ENCODE assay signal across 29 cellular contexts in the genomic region with DNA sequence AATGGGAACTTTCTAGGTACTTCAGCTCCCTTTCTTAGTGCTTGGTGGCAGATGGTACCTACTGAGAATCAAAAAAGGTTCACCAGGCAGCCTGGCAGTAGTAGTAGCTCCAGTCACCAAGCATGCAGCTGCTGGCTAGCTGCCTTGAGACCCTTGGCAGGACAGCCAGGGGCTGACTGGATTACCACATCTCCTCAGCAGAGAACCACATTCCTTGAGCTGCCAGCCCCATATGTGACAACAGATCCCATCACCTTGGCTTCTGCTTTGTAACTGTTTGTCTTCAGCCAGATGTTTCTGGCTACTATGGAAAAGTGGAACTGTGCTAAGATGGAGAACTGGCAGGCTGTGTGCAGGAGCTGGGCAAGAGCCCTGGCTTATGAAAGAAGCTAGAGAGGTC. TPM values are rescaled to one million over a fixed set of nuclear protein-coding genes. Genes with fewer than 3 reads are reported as not detected.
"Had no signal": no experiment of that assay in that cellular context is flagged by ENCODE, and none has a peak within 500 bp of the region (broad histone marks: within the 10 kb centered on the region; RNA-seq: fewer than 3 reads in every experiment).

No MANE protein-coding gene starts in this region.

- H3K9me2 ChIP-seq: SK-N-SH had no signal

- H3K9ac ChIP-seq: KMS-11, SK-N-SH had no signal

- H3K36me3 ChIP-seq: breast epithelium had no signal

- DNase-seq: activated CD4-positive, alpha-beta memory T cell treated with anti-CD3 and anti-CD28 coated beads for 36 hours; activated CD4-positive, alpha-beta T cell treated with anti-CD3 and anti-CD28 coated beads for 36 hours; activated CD4-positive, alpha-beta T cell treated with anti-CD3 and anti-CD28 coated beads, Interleukin-2, amount 50 U/mL, for 1 hour; activated CD8-positive, alpha-beta memory T cell treated with anti-CD3 and anti-CD28 coated beads, Interleukin-2, amount 50 U/mL, for 4 hours; activated gamma-delta T cell treated with Interleukin-2 at 50 U/mL for 16 hours; activated naive CD4-positive, alpha-beta T cell treated with anti-CD3 and anti-CD28 coated beads for 36 hours; activated T-cell treated with anti-CD3 and anti-CD28 coated beads for 4 hours; activated T-cell treated with anti-CD3 and anti-CD28 coated beads, Interleukin-2, amount 50 U/mL, for 4 hours; adrenal gland; body of pancreas; caudate nucleus; MM.1S; MV-4-11; NCI-H1092; NCI-H1436 treated with DMSO at 0.1 percent for 48 hours; NCI-H1694 treated with DMSO at 0.1 percent for 48 hours; NCI-H2029; NCI-H345; NCI-H510A; NCI-H526; NCI-H748 treated with DMSO at 0.1 percent for 48 hours; NK-92 treated with Interleukin-12 subunit alpha and Interleukin-12 subunit beta, amount 100 ng/mL, for 24 hours; SHP77 treated with DMSO at 0.1 percent for 48 hours; SK-N-SH had no signal

- ATAC-seq: activated CD4-positive, alpha-beta T cell treated with anti-CD3 and anti-CD28 coated beads for 36 hours; activated CD4-positive, CD25-positive, alpha-beta regulatory T cell treated with anti-CD3 and anti-CD28 coated beads, Interleukin-2, amount 50 U/mL, for 24 hours; activated naive CD4-positive, alpha-beta T cell treated with anti-CD3 and anti-CD28 coated beads, Interleukin-2, amount 50 U/mL, for 72 hours; activated T-cell treated with anti-CD3 and anti-CD28 coated beads, Interleukin-2, amount 50 U/mL, for 4 hours; body of pancreas had no signal

- H3K4me2 ChIP-seq: KMS-11, SK-N-SH had no signal

- H3K27me3 ChIP-seq: adrenal gland, body of pancreas, breast epithelium, SJSA1 had no signal

- H3K4me1 ChIP-seq: body of pancreas, breast epithelium, SJSA1 had no signal

- H3K9me3 ChIP-seq: adrenal gland, body of pancreas, breast epithelium, SJSA1, SK-N-SH had no signal

- H3K27ac ChIP-seq: adrenal gland, body of pancreas, breast epithelium, KMS-11, SJSA1 had no signal

- H3K4me3 ChIP-seq: adrenal gland, body of pancreas, breast epithelium, SJSA1 had no signal

RNA-seq across cellular contexts. Expression of gene CHRM4, which starts 39.6 kb away (rescaled TPM):
- total RNA-seq: activated CD4-positive, alpha-beta memory T cell treated with anti-CD3 and anti-CD28 coated beads for 36 hours; activated naive CD4-positive, alpha-beta T cell treated with anti-CD3 and anti-CD28 coated beads for 36 hours; body of pancreas had no signal
